ENCODE assay signal across 8 cellular contexts in genomic region chr1:56578963-56579875, GRCh38. TPM values are rescaled to one million over a fixed set of nuclear protein-coding genes. Genes with fewer than 3 reads are reported as not detected.
DNase-seq lines count a peak whose midpoint lies in the region; ATAC-seq and TF ChIP-seq lines count a peak whose summit lies in the region.

Gene PLPP3 (minus strand): TSS chr1:56579563. CDS start chr1:56579016, 547 bp downstream.

- H3K4me3 ChIP-seq in HUES64 (ENCODE audit: low read length), result peak within 1 kb of the TSS; percentile 96
- H3K4me3 ChIP-seq in skeletal muscle cell (ENCODE audit: low read depth, low read length), result peak within 1 kb of the TSS; percentile 95

- H3K4me1 ChIP-seq in HUES64 (ENCODE audit: insufficient read depth, low read length), result peaks cover 39% of the 10 kb centered on the region

- no peak for ATAC-seq in HG02678 (IDR thresholded peaks at IDR 0.05; ENCODE audit: unreplicated experiment)

- H3K36me3 ChIP-seq in HUES64 (ENCODE audit: insufficient read depth, low read length), result no peaks in the 10 kb centered on the region

- DNase-seq in NCI-H2081 (lab: John Stamatoyannopoulos, UW), result peak; percentile 18 to 23
- DNase-seq in NCI-H2081 treated with DMSO at 0.1 percent for 48 hours (lab: John Stamatoyannopoulos, UW), result no peak
- DNase-seq in RPMI7951 (ENCODE audit: low read depth), result peak; percentile 92
- DNase-seq in chondrocyte (ENCODE audit: low spot score), result peak; percentile 91
- DNase-seq in inferior parietal cortex (ENCODE audit: extremely low spot score), result peak; percentile 72
- peak; percentile 82 for DNase-seq in skeletal muscle cell (ENCODE audit: low read depth)

- no peaks in the 10 kb centered on the region for H3K9me3 Mint-ChIP-seq in chondrocyte (ENCODE audit: low read depth)

- H3K27ac Mint-ChIP-seq in chondrocyte (ENCODE audit: unreplicated experiment), result peak within 1 kb of the TSS; percentile 96

- peak within 1 kb of the TSS; percentile 82 for H3K27ac ChIP-seq in HUES64 (ENCODE audit: low read depth, low read length)

- no peaks in the 10 kb centered on the region for H3K27me3 Mint-ChIP-seq in chondrocyte (ENCODE audit: low read depth)

- peaks cover 39% of the 10 kb centered on the region for H3K4me1 Mint-ChIP-seq in chondrocyte (ENCODE audit: low read depth)

- H3K9ac ChIP-seq in HUES64 (ENCODE audit: low read depth, low read length), result peak within 1 kb of the TSS; percentile 93

- no peaks in the 10 kb centered on the region for H3K9me3 ChIP-seq in HUES64 (ENCODE audit: insufficient read depth, low read depth, low read length)

- TF ChIP-seq CTCF in chondrocyte (IDR thresholded peaks at IDR 0.05), result peak; percentile 85

- no peaks in the 10 kb centered on the region for H3K27me3 ChIP-seq in HUES64 (ENCODE audit: insufficient read depth, low read length)

- no peaks in the 10 kb centered on the region for H3K36me3 Mint-ChIP-seq in chondrocyte (ENCODE audit: low read depth)

- peak within 1 kb of the TSS; percentile 97 for H3K4me3 Mint-ChIP-seq in chondrocyte (ENCODE audit: unreplicated experiment)

- WGBS in HUES64, result under 1% methylated on average over 59 of the region's 62 CpGs

RNA-seq across cellular contexts. Expression of gene PLPP3, which starts in this region (rescaled TPM):
- polyA plus RNA-seq in HUES64 (2013, experiment 1 of 2), result 21.5 TPM
- 23.1 TPM for polyA plus RNA-seq in HUES64 (2013, experiment 2 of 2)
- total RNA-seq in RPMI7951 (2014; rRNA removed; shearing (Covaris generic)), result 14.2 and 19.7 TPM in 2 replicates
- 20.2 to 20.5 TPM (median 20.4 TPM) in 3 replicates for total RNA-seq in chondrocyte
